29 cellular contexts compared by ENCODE assay signal in genomic region chr15:40149339-40149738, GRCh38. TPM values are rescaled to one million over a fixed set of nuclear protein-coding genes. Genes with fewer than 3 reads are reported as not detected.
"Had no signal": no experiment of that assay in that cellular context is flagged by ENCODE, and none has a peak within 500 bp of the region (broad histone marks: within the 10 kb centered on the region; RNA-seq: fewer than 3 reads in every experiment).

No MANE protein-coding gene starts in this region.

- H3K4me3 ChIP-seq: neural progenitor cell, ovary, psoas muscle, right lobe of liver, sigmoid colon, stomach, thoracic aorta, thyroid gland, tibial nerve, upper lobe of left lung, uterus had no signal

- H3K4me1 ChIP-seq: neural progenitor cell, parathyroid adenoma, right lobe of liver, sigmoid colon, thyroid gland, tibial nerve, upper lobe of left lung, uterus had no signal

- DNase-seq: naive thymus-derived CD4-positive, alpha-beta T cell; natural killer cell; ovary; posterior cingulate gyrus; psoas muscle; right cardiac atrium; right lobe of liver; sigmoid colon; small intestine; stimulated activated CD4-positive, alpha-beta T cell treated with anti-CD3 and anti-CD28 coated beads, Interleukin-15, amount 100 ng/mL, for 24 hours; stimulated activated CD4-positive, alpha-beta T cell treated with anti-CD3 and anti-CD28 coated beads, Interleukin-2, amount 100 ng/mL, for 24 hours; stimulated activated CD4-positive, alpha-beta T cell treated with anti-CD3 and anti-CD28 coated beads, Interleukin-2, amount 100 ng/mL, for 48 hours; stimulated activated CD4-positive, alpha-beta T cell treated with anti-CD3 and anti-CD28 coated beads, Interleukin-4, amount 100 ng/mL, for 24 hours; stimulated activated naive B cell treated with anti-CD40 and anti-IgM and Interleukin-4, amounts not matched to agents 10 μg/mL and 1 μg/mL and 100 μg/mL, for 72 hours; stimulated activated naive CD4-positive, alpha-beta T cell treated with Interleukin-2 at 50 U/mL for 16 hours; stomach; thyroid gland; trophoblast cell; upper lobe of left lung; uterus had no signal

- H3K4me3 Mint-ChIP-seq: naive thymus-derived CD4-positive, alpha-beta T cell; natural killer cell; nephron; neural progenitor cell; stimulated activated effector memory CD8-positive, alpha-beta T cell treated with anti-CD3 and anti-CD28 coated beads, Interleukin-12 subunit alpha, Interleukin-12 subunit beta, amount 100 ng/mL, for 72 hours; stimulated activated naive B cell treated with anti-CD40 and anti-IgM and Interleukin-4, amounts not matched to agents 10 μg/mL and 1 μg/mL and 100 μg/mL, for 72 hours; stimulated activated naive CD8-positive, alpha-beta T cell treated with anti-CD3 and anti-CD28 coated beads, Interleukin-15, Interleukin-2, amounts not matched to agents 100 ng/mL and 50 ng/mL, for 24 hours had no signal

- H3K4me2 ChIP-seq: neural progenitor cell had no signal

- H3K9ac ChIP-seq: neural progenitor cell, parathyroid adenoma had no signal

- H3K36me3 Mint-ChIP-seq: naive thymus-derived CD4-positive, alpha-beta T cell; natural killer cell; neural progenitor cell; stimulated activated effector memory CD8-positive, alpha-beta T cell treated with anti-CD3 and anti-CD28 coated beads, Interleukin-12 subunit alpha, Interleukin-12 subunit beta, amount 100 ng/mL, for 72 hours; stimulated activated naive B cell treated with anti-CD40 and anti-IgM and Interleukin-4, amounts not matched to agents 10 μg/mL and 1 μg/mL and 100 μg/mL, for 72 hours had no signal

- H3K9me3 Mint-ChIP-seq: natural killer cell; nephron; stimulated activated naive B cell treated with anti-CD40 and anti-IgM and Interleukin-4, amounts not matched to agents 10 μg/mL and 1 μg/mL and 100 μg/mL, for 72 hours; stimulated activated naive CD8-positive, alpha-beta T cell treated with anti-CD3 and anti-CD28 coated beads, Interleukin-15, Interleukin-2, amounts not matched to agents 100 ng/mL and 50 ng/mL, for 24 hours had no signal

- H3K27me3 ChIP-seq: neural progenitor cell, neutrophil, ovary, right lobe of liver, sigmoid colon, stomach, thyroid gland, tibial nerve, upper lobe of left lung, uterus had no signal

- H3K27ac Mint-ChIP-seq: naive thymus-derived CD4-positive, alpha-beta T cell; natural killer cell; neural progenitor cell; progenitor cell of endocrine pancreas; stimulated activated effector memory CD8-positive, alpha-beta T cell treated with anti-CD3 and anti-CD28 coated beads, Interleukin-12 subunit alpha, Interleukin-12 subunit beta, amount 100 ng/mL, for 72 hours; stimulated activated naive CD8-positive, alpha-beta T cell treated with anti-CD3 and anti-CD28 coated beads, Interleukin-15, Interleukin-2, amounts not matched to agents 100 ng/mL and 50 ng/mL, for 24 hours had no signal

- H3K27ac ChIP-seq: neural progenitor cell, neutrophil, ovary, parathyroid adenoma, right lobe of liver, sigmoid colon, stomach, thoracic aorta, thyroid gland, tibial nerve, upper lobe of left lung, uterus had no signal

- H3K4me1 Mint-ChIP-seq: naive thymus-derived CD4-positive, alpha-beta T cell; natural killer cell; neural progenitor cell; stimulated activated effector memory CD8-positive, alpha-beta T cell treated with anti-CD3 and anti-CD28 coated beads, Interleukin-12 subunit alpha, Interleukin-12 subunit beta, amount 100 ng/mL, for 72 hours; stimulated activated naive B cell treated with anti-CD40 and anti-IgM and Interleukin-4, amounts not matched to agents 10 μg/mL and 1 μg/mL and 100 μg/mL, for 72 hours had no signal

- H3K36me3 ChIP-seq: neural progenitor cell, neutrophil, ovary, right lobe of liver, sigmoid colon, stomach, thoracic aorta, thyroid gland, tibial nerve, upper lobe of left lung, uterus had no signal

- H2AFZ ChIP-seq: neural progenitor cell, parathyroid adenoma had no signal

- ATAC-seq: naive thymus-derived CD4-positive, alpha-beta T cell; natural killer cell; right cardiac atrium; stimulated activated effector memory CD8-positive, alpha-beta T cell treated with anti-CD3 and anti-CD28 coated beads, Interleukin-12 subunit alpha, Interleukin-12 subunit beta, amount 100 ng/mL, for 72 hours; stimulated activated naive B cell treated with anti-CD40 and anti-IgM and Interleukin-4, amounts not matched to agents 10 μg/mL and 1 μg/mL and 100 μg/mL, for 72 hours had no signal

- H3K9me3 ChIP-seq: neutrophil, ovary, psoas muscle, right lobe of liver, sigmoid colon, stomach, thoracic aorta, thyroid gland, tibial nerve, upper lobe of left lung, uterus had no signal

- H3K27me3 Mint-ChIP-seq: stimulated activated naive B cell treated with anti-CD40 and anti-IgM and Interleukin-4, amounts not matched to agents 10 μg/mL and 1 μg/mL and 100 μg/mL, for 72 hours had no signal

RNA-seq across cellular contexts. Expression of gene BUB1B, which starts 11.5 kb away (rescaled TPM):
- polyA plus RNA-seq: naive thymus-derived CD4-positive, alpha-beta T cell had no signal
